8 cellular contexts compared by ENCODE assay signal in genomic region chr3:5057857-5058324, GRCh38.
DNase-seq lines count a peak whose midpoint lies in the region; ATAC-seq and TF ChIP-seq lines count a peak whose summit lies in the region.

No MANE protein-coding gene starts in this region.

- no peak overlapping the region for H3K9ac ChIP-seq in trophoblast cell (ENCODE audit: low read length)

- peak overlapping the region; percentile 27 for H3K18ac ChIP-seq in trophoblast cell (ENCODE audit: low read length)

- peaks cover 4% of the 10 kb centered on the region for H3K79me1 ChIP-seq in trophoblast cell (ENCODE audit: low read length)

- H2AFZ ChIP-seq in trophoblast cell (ENCODE audit: insufficient read depth, low read length, poor library complexity): no peak overlapping the region

- H3K79me2 ChIP-seq in DOHH2 (ENCODE audit: control insufficient read depth, low read length): no peaks in the 10 kb centered on the region
- H3K79me2 ChIP-seq in trophoblast cell (ENCODE audit: control insufficient read depth, insufficient read depth, low read length, poor library complexity): peaks cover 1% of the 10 kb centered on the region

- no peak overlapping the region for H2AK5ac ChIP-seq in trophoblast cell (ENCODE audit: low read length)

- H4K12ac ChIP-seq in trophoblast cell (ENCODE audit: low read depth, low read length): no peak overlapping the region

- peak; percentile 93 for ATAC-seq in GM21423 (IDR thresholded peaks at IDR 0.05; ENCODE audit: unreplicated experiment)

- no peaks in the 10 kb centered on the region for H3F3A ChIP-seq in DOHH2 (ENCODE audit: control insufficient read depth, insufficient read depth)

- no CpG with 5 or more reads among the region's 7 CpGs for WGBS in trophoblast cell (ENCODE audit: extremely low coverage, insufficient coverage, insufficient read length)

- H3K27ac ChIP-seq in DOHH2 (ENCODE audit: low read depth, low read length) (no peak overlapping the region), trophoblast cell (ENCODE audit: low read depth, low read length) (no peak overlapping the region)

- no peak overlapping the region for H2BK120ac ChIP-seq in trophoblast cell (ENCODE audit: insufficient read depth, low read length, poor library complexity)

- H3K9me2 ChIP-seq in DOHH2 (replicated peaks; ENCODE audit: control insufficient read depth, low read length): no peaks in the 10 kb centered on the region

- no peak overlapping the region for H3K14ac ChIP-seq in trophoblast cell (ENCODE audit: low read length)

- H2BK5ac ChIP-seq in trophoblast cell (ENCODE audit: low read depth, low read length, poor library complexity): no peak overlapping the region

- no peaks in the 10 kb centered on the region for H4K20me1 ChIP-seq in DOHH2 (ENCODE audit: control insufficient read depth, insufficient read depth, low read depth, low read length)

- in situ Hi-C loops in SK-MEL-5 (cut with HindIII; ENCODE audit: low pct_unique_long_range_greater_than_20kb, low sequenced_read_pairs): no loop called here

- H3K23ac ChIP-seq in trophoblast cell (ENCODE audit: low read length): no peak overlapping the region

- peak; percentile 65 for TF ChIP-seq CTCF in DOHH2 (IDR thresholded peaks at IDR 0.05; ENCODE audit: low read depth, low read length, poor library complexity, severe bottlenecking)

- H3K27me3 ChIP-seq in DOHH2 (ENCODE audit: control insufficient read depth, low read length): peaks cover 15% of the 10 kb centered on the region
- no peaks in the 10 kb centered on the region for H3K27me3 ChIP-seq in trophoblast cell (ENCODE audit: insufficient read depth, low read length)

- H3K4ac ChIP-seq in trophoblast cell (ENCODE audit: low read depth, low read length): no peak overlapping the region

- no peak overlapping the region for H3K4me2 ChIP-seq in DOHH2 (ENCODE audit: low read length)
- no peak overlapping the region for H3K4me2 ChIP-seq in trophoblast cell (ENCODE audit: low read length)

- no peaks in the 10 kb centered on the region for H3K4me1 ChIP-seq in DOHH2 (ENCODE audit: control insufficient read depth, low read length)
- peaks cover 6 to 11% of the 10 kb centered on the region in 2 experiments for H3K4me1 ChIP-seq in trophoblast cell (ENCODE audit: control insufficient read depth in 1 of 2, insufficient read depth in 2 of 2, low read length in 2 of 2)

- H4K91ac ChIP-seq in trophoblast cell (ENCODE audit: low read depth, low read length): no peak overlapping the region

- no peaks in the 10 kb centered on the region for H3K9me3 ChIP-seq in DOHH2 (ENCODE audit: control insufficient read depth, insufficient read depth, low read length)
- no peaks in the 10 kb centered on the region for H3K9me3 ChIP-seq in trophoblast cell (ENCODE audit: insufficient read depth, low read depth, low read length)

- H3K4me3 ChIP-seq in DOHH2 (ENCODE audit: low read length) (no peak overlapping the region), trophoblast cell (ENCODE audit: low read depth, low read length) (no peak overlapping the region)

- DNase-seq in HT1080 (ENCODE audit: low read depth) (peak; percentile 74), SK-MEL-5 (ENCODE audit: low read depth, low spot score) (peak; percentile 89), glomerular visceral epithelial cell (ENCODE audit: extremely low spot score) (peak; percentile 77), trophoblast cell (peak; percentile 90 to 95), ureter (ENCODE audit: low spot score) (peak; percentile 87)
- peak; percentile 75 for DNase-seq in activated naive CD4-positive, alpha-beta T cell treated with Interleukin-2 at 50 U/mL for 16 hours

- no peak overlapping the region for H4K8ac ChIP-seq in trophoblast cell (ENCODE audit: low read depth, low read length)

- no peaks in the 10 kb centered on the region for H3K36me3 ChIP-seq in DOHH2 (ENCODE audit: control insufficient read depth, low read length)
- no peaks in the 10 kb centered on the region for H3K36me3 ChIP-seq in trophoblast cell (ENCODE audit: control insufficient read depth in 1 of 2, insufficient read depth in 2 of 2, low read length in 2 of 2)

- H2BK12ac ChIP-seq in trophoblast cell (ENCODE audit: low read length): no peak overlapping the region
